Comparison of ENCODE assay signal across 8 cellular contexts in genomic region chr22:20982563-20982882, GRCh38. TPM values are rescaled to one million over a fixed set of nuclear protein-coding genes. Genes with fewer than 3 reads are reported as not detected.
DNase-seq lines count a peak whose midpoint lies in the region; ATAC-seq and TF ChIP-seq lines count a peak whose summit lies in the region.

No MANE protein-coding gene starts in this region.

- H3K27me3 ChIP-seq in CD8-positive, alpha-beta T cell (ENCODE audit: insufficient read depth, low read length): no peaks in the 10 kb centered on the region
- no peaks in the 10 kb centered on the region for H3K27me3 ChIP-seq in adipocyte (replicated peaks; ENCODE audit: control insufficient read depth, insufficient read depth, low read length)
- H3K27me3 ChIP-seq in tibial artery: peaks cover 0 to 16% of the 10 kb centered on the region in 2 donors

- H3K9me3 Mint-ChIP-seq in CD8-positive, alpha-beta T cell: no peaks in the 10 kb centered on the region

- H3K36me3 Mint-ChIP-seq in CD8-positive, alpha-beta T cell: peaks cover 27% of the 10 kb centered on the region

- CTCF ChIA-PET in CD8-positive, alpha-beta T cell (lab: Charles Lee): interaction anchor here (1.1 to 1.6 kb wide), 2 partner anchors 21 to 97 kb away, joined by 3 to 4 read pairs; no protein-coding TSS in a partner anchor

- peak overlapping the region; percentile 58 for H3K4me3 ChIP-seq in CD8-positive, alpha-beta T cell (ENCODE audit: low read depth, low read length)
- H3K4me3 ChIP-seq in adipocyte (ENCODE audit: low read length) (peak overlapping the region; percentile 98), tibial artery (peak overlapping the region; percentile 79 to 82)

- H3K36me3 ChIP-seq in CD8-positive, alpha-beta T cell (ENCODE audit: insufficient read depth, low read length): peaks cover 5% of the 10 kb centered on the region
- peaks cover 21% of the 10 kb centered on the region for H3K36me3 ChIP-seq in adipocyte (ENCODE audit: control insufficient read depth, insufficient read depth, low read length, severe bottlenecking)
- H3K36me3 ChIP-seq in tibial artery: peaks cover 4 to 35% (median 16%) of the 10 kb centered on the region in 3 donors

- no peak for ATAC-seq in CD8-positive, alpha-beta T cell
- peak; percentile 11 for ATAC-seq in HG02938 (IDR thresholded peaks at IDR 0.05; ENCODE audit: unreplicated experiment)
- ATAC-seq in left colon: peak; percentile 16
- no peak for ATAC-seq in HG02610 (IDR thresholded peaks at IDR 0.05; ENCODE audit: unreplicated experiment)

- peak overlapping the region; percentile 97 for H3K9ac ChIP-seq in adipocyte (ENCODE audit: low read length)

- H3K9me3 ChIP-seq in CD8-positive, alpha-beta T cell (ENCODE audit: low read length): no peaks in the 10 kb centered on the region
- peaks cover 10% of the 10 kb centered on the region for H3K9me3 ChIP-seq in adipocyte (ENCODE audit: control insufficient read depth, low read length)
- H3K9me3 ChIP-seq in tibial artery: peaks cover 0 to 10% (median 0%) of the 10 kb centered on the region in 3 donors

- peaks cover 43% of the 10 kb centered on the region for H3K4me1 Mint-ChIP-seq in CD8-positive, alpha-beta T cell (ENCODE audit: low read depth)

- DNase-seq in CD8-positive, alpha-beta T cell: no peak
- DNase-seq in adipocyte (ENCODE audit: low read depth): no peak
- DNase-seq in left colon: no peak
- DNase-seq in tibial artery: no peak
- DNase-seq in RKO (ENCODE audit: low spot score): no peak
- no peak for DNase-seq in islet precursor cell

- intact Hi-C loops in CD8-positive, alpha-beta T cell (cut with DNase I, micrococcal nuclease): loop anchor here (1.0 kb wide), 3 partner anchors 19 to 32 kb away; partner anchors contain the start of gene THAP7 (in 1 of the 2)
- intact Hi-C loops in left colon (cut with DNase I, micrococcal nuclease): no loop called here
- intact Hi-C loops in tibial artery (cut with DNase I; ENCODE audit: low total_unique reads): no loop called here

- POLR2A ChIA-PET in CD8-positive, alpha-beta T cell (lab: Charles Lee): interaction anchor here (0.8 to 2.5 kb wide), 3 partner anchors 9 to 20 kb away, joined by 4 to 18 read pairs (median 8); partner anchors contain the start of gene THAP7

- H3K27ac Mint-ChIP-seq in CD8-positive, alpha-beta T cell: peak overlapping the region; percentile 92

- peak overlapping the region; percentile 66 for H3K27ac ChIP-seq in CD8-positive, alpha-beta T cell (ENCODE audit: low read depth, low read length)
- peak overlapping the region; percentile 85 to 87 for H3K27ac ChIP-seq in tibial artery

- peaks cover 31% of the 10 kb centered on the region for H3K4me1 ChIP-seq in CD8-positive, alpha-beta T cell (ENCODE audit: insufficient read depth, low read length)
- H3K4me1 ChIP-seq in adipocyte (ENCODE audit: control insufficient read depth, insufficient read depth, low read length) (peaks cover 30% of the 10 kb centered on the region), tibial artery (peaks cover 0 to 41% (median 23%) of the 10 kb centered on the region in 4 donors)

- H3K27me3 Mint-ChIP-seq in CD8-positive, alpha-beta T cell (ENCODE audit: low read depth): no peaks in the 10 kb centered on the region

- H3K4me3 Mint-ChIP-seq in CD8-positive, alpha-beta T cell: peak overlapping the region; percentile 93

- no peak for TF ChIP-seq CTCF in CD8-positive, alpha-beta T cell (IDR thresholded peaks at IDR 0.05)
- no peak for TF ChIP-seq CTCF in tibial artery (IDR thresholded peaks at IDR 0.05)

RNA-seq across cellular contexts. Expression of gene LZTR1, which starts 0.4 kb away (rescaled TPM):
- 10 to 100 TPM; 42.8 to 44.8 TPM for total RNA-seq in CD8-positive, alpha-beta T cell
- 10 to 100 TPM; 49.9 to 50.4 TPM for total RNA-seq in left colon

RNA-seq across cellular contexts. Expression of gene AIFM3, which starts 15.5 kb away (rescaled TPM):
- total RNA-seq in CD8-positive, alpha-beta T cell: under 1 TPM in 1 of 2 experiments, not detected in 1; 0.39 TPM
- 100 to 1,000 TPM; 126 to 184 TPM for total RNA-seq in left colon

RNA-seq across cellular contexts. Expression of gene THAP7, which starts 19.4 kb away (rescaled TPM):
- total RNA-seq in CD8-positive, alpha-beta T cell: 10 to 100 TPM; 71.2 to 73.6 TPM
- 10 to 100 TPM; 18.1 to 20.0 TPM for total RNA-seq in left colon

RNA-seq across cellular contexts. Expression of gene P2RX6, which starts 32.4 kb away (rescaled TPM):
- total RNA-seq in CD8-positive, alpha-beta T cell: under 1 TPM; 0.30 to 0.36 TPM
- total RNA-seq in left colon: 1 to 10 TPM in 1 of 2 donors, under 1 TPM in 1; 0.73 to 1.5 TPM

RNA-seq across cellular contexts. Expression of gene SLC7A4, which starts 49.8 kb away (rescaled TPM):
- total RNA-seq in CD8-positive, alpha-beta T cell: not detected
- total RNA-seq in left colon: 1 to 10 TPM; 4.0 to 4.9 TPM

Comparison
In these comparisons a context has a peak if more than half of its experiments do, and no peak if none do; other contexts are left out.
1. ATAC-seq: peak in HG02938 (single experiment) and left colon (single experiment); none in CD8-positive, alpha-beta T cell (single experiment) and HG02610 (single experiment).
2. RNA of gene AIFM3, which starts 15.5 kb away (total RNA-seq): 126 to 184 TPM in left colon; 0.39 TPM in CD8-positive, alpha-beta T cell; every median in the first group is over 10 times any median in the second.
3. intact Hi-C loops: an anchor here in CD8-positive, alpha-beta T cell (1.0 kb wide); none called in left colon and tibial artery.
4. Peak in every context shown above with its lines, with median percentiles within 50 percentile points of each other: H3K4me3 ChIP-seq.